Comparison of ENCODE assay signal across 12 cellular contexts in genomic region chr1:3334366-3334765, GRCh38.
"Had no signal": no experiment of that assay in that cellular context is flagged by ENCODE, and none has a peak within 500 bp of the region (broad histone marks: within the 10 kb centered on the region; RNA-seq: fewer than 3 reads in every experiment).

No MANE protein-coding gene starts in this region.

- DNase-seq: activated CD4-positive, alpha-beta T cell treated with anti-CD3 and anti-CD28 coated beads, Interleukin-2, amount 50 U/mL, for 1 hour; activated naive CD4-positive, alpha-beta T cell treated with anti-CD3 and anti-CD28 coated beads, Interleukin-2, amount 10 ng/mL, durations not matched to agents 7 days and 5 days; activated T-cell treated with anti-CD3 and anti-CD28 coated beads for 4 hours; brain microvascular endothelial cell; esophagus squamous epithelium; foreskin fibroblast; left ventricle myocardium superior; mesenchymal stem cell; nephron progenitor cell; stimulated activated CD4-positive, alpha-beta T cell treated with anti-CD3 and anti-CD28 coated beads, Interleukin-15, amount 100 ng/mL, for 24 hours; stimulated activated CD4-positive, alpha-beta T cell treated with anti-CD3 and anti-CD28 coated beads, Interleukin-4, amount 100 ng/mL, for 24 hours had no signal

- H3K36me3 ChIP-seq: brain microvascular endothelial cell, esophagus squamous epithelium had no signal

- H3K9me3 ChIP-seq: esophagus squamous epithelium had no signal

- H3K27ac ChIP-seq: brain microvascular endothelial cell, esophagus squamous epithelium had no signal

- H3K4me3 ChIP-seq: esophagus squamous epithelium had no signal

- H3K27me3 ChIP-seq: brain microvascular endothelial cell had no signal

- H3K4me1 ChIP-seq: esophagus squamous epithelium had no signal

- FAIRE-seq: keratinocyte had no signal
